In genomic region chr1:101128211-101128727, GRCh38 we compare ENCODE assay signal across 8 cellular contexts.
A peak's percentile ranks its signal among the peaks of the same experiment; 100 is the strongest.
DNase-seq lines count a peak whose midpoint lies in the region; ATAC-seq and TF ChIP-seq lines count a peak whose summit lies in the region.

No MANE protein-coding gene starts in this region.

- peak; percentile 92 for ATAC-seq in HG03095 (IDR thresholded peaks at IDR 0.05; ENCODE audit: unreplicated experiment)

- H4K91ac ChIP-seq in mesenchymal stem cell (ENCODE audit: low read length): no peak overlapping the region

- H3K18ac ChIP-seq in mesenchymal stem cell (ENCODE audit: low read depth in 1 of 2, low read length in 2 of 2): no peak overlapping the region

- H3K9me3 ChIP-seq in spleen: no peaks in the 10 kb centered on the region
- H3K9me3 ChIP-seq in mesenchymal stem cell (ENCODE audit: control insufficient read depth, low read length): no peaks in the 10 kb centered on the region

- H3K27me3 ChIP-seq in spleen (replicated peaks in 1 of 7): no peaks in the 10 kb centered on the region
- peaks cover 0 to 29% of the 10 kb centered on the region in 2 experiments for H3K27me3 ChIP-seq in mesenchymal stem cell (ENCODE audit: control insufficient read depth in 1 of 2, insufficient read depth in 1 of 2, low read length in 2 of 2)

- 10 to 15% (median 14%) methylated on average over 3 of the region's 3 CpGs for WGBS in spleen, 5 donors
- 55% methylated on average over 3 of the region's 3 CpGs for WGBS in mesenchymal stem cell

- peak; percentile 4 to 63 (median 44) for DNase-seq in stimulated activated naive CD4-positive, alpha-beta T cell (lab: John Stamatoyannopoulos, UW)
- no peak for DNase-seq in stimulated activated naive CD4-positive, alpha-beta T cell treated with Interleukin-2 at 50 U/mL for 16 hours (lab: John Stamatoyannopoulos, UW)
- peak; percentile 33 for DNase-seq in activated CD4-positive, alpha-beta T cell treated with anti-CD3 and anti-CD28 coated beads, Interleukin-2, amount 50 U/mL, for 1 hour
- no peak for DNase-seq in spleen
- no peak for DNase-seq in mesenchymal stem cell
- no peak for DNase-seq in NCI-H146 (lab: John Stamatoyannopoulos, UW)
- DNase-seq in NCI-H1417 (lab: John Stamatoyannopoulos, UW): no peak

- no peak overlapping the region for H3K4me2 ChIP-seq in mesenchymal stem cell (ENCODE audit: low read length, poor library complexity, severe bottlenecking)

- H2BK5ac ChIP-seq in mesenchymal stem cell (ENCODE audit: low read depth, low read length, poor library complexity, severe bottlenecking): no peak overlapping the region

- H4K8ac ChIP-seq in mesenchymal stem cell (ENCODE audit: low read length): no peak overlapping the region

- no peak overlapping the region for H2BK15ac ChIP-seq in mesenchymal stem cell (ENCODE audit: low read depth, poor library complexity, severe bottlenecking)

- intact Hi-C loops in spleen (cut with DNase I; ENCODE audit: low total_unique reads): no loop called here

- H3K23ac ChIP-seq in mesenchymal stem cell (ENCODE audit: low read length in 2 of 2): no peak overlapping the region

- H3K4me1 ChIP-seq in spleen: peaks cover 9 to 36% (median 24%) of the 10 kb centered on the region in 6 donors
- peaks cover 1% of the 10 kb centered on the region for H3K4me1 ChIP-seq in mesenchymal stem cell (ENCODE audit: control insufficient read depth, insufficient read depth, low read depth, low read length)

- H2AFZ ChIP-seq in mesenchymal stem cell (ENCODE audit: low read depth, low read length): no peak overlapping the region

- H3K4me3 ChIP-seq in spleen: peak overlapping the region in 1 of 8 donors; percentile 33
- no peak overlapping the region for H3K4me3 ChIP-seq in mesenchymal stem cell (ENCODE audit: insufficient read depth in 1 of 2, low read depth in 1 of 2, low read length in 2 of 2)

- H2BK120ac ChIP-seq in mesenchymal stem cell (ENCODE audit: low read depth, low read length): no peak overlapping the region

- H2BK12ac ChIP-seq in mesenchymal stem cell (ENCODE audit: low read length in 2 of 2): no peak overlapping the region

- no peak overlapping the region for H3K4ac ChIP-seq in mesenchymal stem cell (ENCODE audit: low read depth in 1 of 2, low read length in 2 of 2)

- no peak overlapping the region for H3K9ac ChIP-seq in mesenchymal stem cell (ENCODE audit: low read length)

- no peak overlapping the region for H3K14ac ChIP-seq in mesenchymal stem cell (ENCODE audit: low read length in 2 of 2)

- TF ChIP-seq POLR2A in spleen (IDR thresholded peaks at IDR 0.05): no peak

- H3K36me3 ChIP-seq in spleen (no peaks in the 10 kb centered on the region), mesenchymal stem cell (ENCODE audit: control insufficient read depth in 1 of 2, insufficient read depth in 2 of 2, low read depth in 1 of 2, low read length in 2 of 2) (no peaks in the 10 kb centered on the region)

- no peaks in the 10 kb centered on the region for H3K79me1 ChIP-seq in mesenchymal stem cell (replicated peaks; ENCODE audit: low read length, poor library complexity, severe bottlenecking)

- H2AK5ac ChIP-seq in mesenchymal stem cell (ENCODE audit: low read length, severe bottlenecking): no peak overlapping the region

- TF ChIP-seq CTCF in spleen (IDR thresholded peaks at IDR 0.05 in 8 of 11, conservative IDR thresholded peaks at IDR 0.05 in 3 of 11): no peak

- H3K27ac ChIP-seq in spleen (peak overlapping the region in 7 of 8 donors; percentile 10 to 66 (median 40)), mesenchymal stem cell (ENCODE audit: low read length, poor library complexity, severe bottlenecking) (no peak overlapping the region)

Comparison
In these comparisons a context has a peak if more than half of its experiments do, and no peak if none do; other contexts are left out.
1. DNase-seq: peak in stimulated activated naive CD4-positive, alpha-beta T cell (6 of 6) and activated CD4-positive, alpha-beta T cell treated with anti-CD3 and anti-CD28 coated beads, Interleukin-2, amount 50 U/mL, for 1 hour (single experiment); none in stimulated activated naive CD4-positive, alpha-beta T cell treated with Interleukin-2 at 50 U/mL for 16 hours (single experiment), spleen (single experiment), mesenchymal stem cell (single experiment), NCI-H146 (single experiment) and NCI-H1417 (0 of 3).